In genomic region chrX:40107291-40108083, GRCh38 we compare ENCODE assay signal across 1 cellular context.
A peak's percentile ranks its signal among the peaks of the same experiment; 100 is the strongest.
TF ChIP-seq lines count a peak whose summit lies in the region.

No MANE protein-coding gene starts in this region.

TF ChIP-seq in WTC11, 78 proteins besides CTCF, POLR2A, EP300 and RAD21 (continued from another document):
- TF ChIP-seq ARID4B (CRISPR knock-in tag; IDR thresholded peaks at IDR 0.05; ENCODE audit: borderline replicate concordance) (0 out of 2 replicates have a peak, but pooled peaks have one; percentile 16), MLX (CRISPR knock-in tag; IDR thresholded peaks at IDR 0.05) (no peak), PRRX2 (CRISPR knock-in tag; IDR thresholded peaks at IDR 0.05) (no peak), ZMAT4 (CRISPR knock-in tag; IDR thresholded peaks at IDR 0.05) (no peak), ATF1 (CRISPR knock-in tag; IDR thresholded peaks at IDR 0.05) (no peak), USF2 (CRISPR knock-in tag; IDR thresholded peaks at IDR 0.05) (no peak), NFE2L1 (CRISPR knock-in tag; IDR thresholded peaks at IDR 0.05) (no peak), ATF2 (CRISPR knock-in tag; IDR thresholded peaks at IDR 0.05; ENCODE audit: borderline replicate concordance, low read depth) (no peak), OVOL2 (CRISPR knock-in tag; IDR thresholded peaks at IDR 0.05; ENCODE audit: borderline replicate concordance) (no peak), ZBTB21 (CRISPR knock-in tag; IDR thresholded peaks at IDR 0.05; ENCODE audit: borderline replicate concordance) (no peak), ATF3 (CRISPR knock-in tag; conservative IDR thresholded peaks at IDR 0.05) (no peak), E2F4 (CRISPR knock-in tag; IDR thresholded peaks at IDR 0.05; ENCODE audit: borderline replicate concordance, low read depth) (no peak), ZNF423 (CRISPR knock-in tag; IDR thresholded peaks at IDR 0.05) (peak; percentile 87), EMX1 (CRISPR knock-in tag; IDR thresholded peaks at IDR 0.05) (no peak), JUN (CRISPR knock-in tag; IDR thresholded peaks at IDR 0.05) (peak; percentile 30; the same call in 1 of the 2 replicates), CDX4 (CRISPR knock-in tag; IDR thresholded peaks at IDR 0.05; ENCODE audit: borderline replicate concordance) (no peak), CREB1 (CRISPR knock-in tag; IDR thresholded peaks at IDR 0.05) (no peak)
